ENCODE assay signal across 14 cellular contexts in the genomic region with DNA sequence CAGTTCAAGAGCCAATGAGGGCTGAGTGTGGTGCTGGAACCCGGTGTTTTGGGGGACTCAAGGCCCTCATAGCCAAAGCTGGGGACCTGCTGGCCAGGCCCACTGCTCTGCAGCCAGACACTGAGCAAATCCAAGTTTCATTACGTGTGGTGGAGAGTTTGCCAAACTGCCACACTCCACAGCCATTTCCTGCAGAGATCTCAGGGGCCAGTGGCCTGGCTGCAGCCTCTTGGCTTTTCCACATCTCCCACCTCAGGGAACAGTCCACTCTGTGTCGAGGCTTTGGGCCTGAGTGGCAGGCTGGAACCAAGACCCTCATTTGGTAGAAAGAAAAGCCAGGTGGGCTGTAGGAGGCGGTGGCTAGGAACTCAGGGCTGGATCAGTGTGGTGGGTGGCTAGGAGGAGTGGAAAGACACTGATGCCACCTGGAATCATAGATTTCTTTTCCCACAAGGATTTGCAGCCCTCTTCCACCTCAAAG. TPM values are rescaled to one million over a fixed set of nuclear protein-coding genes. Genes with fewer than 3 reads are reported as not detected.
DNase-seq lines count a peak whose midpoint lies in the region; ATAC-seq and TF ChIP-seq lines count a peak whose summit lies in the region.
"Had no signal": no experiment of that assay in that cellular context is flagged by ENCODE, and none has a peak within 500 bp of the region (broad histone marks: within the 10 kb centered on the region; RNA-seq: fewer than 3 reads in every experiment).

No MANE protein-coding gene starts in this region.

- ATAC-seq in activated naive CD8-positive, alpha-beta T cell treated with anti-CD3 and anti-CD28 coated beads, Interleukin-2, amount 10 ng/mL, durations not matched to agents 7 days and 5 days (ENCODE audit: low read depth), result no peak
- no peak for ATAC-seq in upper lobe of left lung (ENCODE audit: low FRiP score in 2 of 2)
- ATAC-seq in GM19395 (IDR thresholded peaks at IDR 0.05; ENCODE audit: unreplicated experiment), result no peak
- ATAC-seq: K562 had no signal

- H3K4me3 Mint-ChIP-seq in activated naive CD8-positive, alpha-beta T cell treated with anti-CD3 and anti-CD28 coated beads, Interleukin-2, amount 10 ng/mL, durations not matched to agents 7 days and 5 days, result no peak overlapping the region
- H3K4me3 Mint-ChIP-seq in activated naive CD8-positive, alpha-beta T cell treated with anti-CD3 and anti-CD28 coated beads for 36 hours, result no peak overlapping the region
- no peak overlapping the region for H3K4me3 Mint-ChIP-seq in endodermal cell

- H3K36me3 ChIP-seq in endodermal cell (ENCODE audit: control insufficient read depth, insufficient read depth, low read length) (no peaks in the 10 kb centered on the region), upper lobe of left lung (no peaks in the 10 kb centered on the region)

- no peak overlapping the region for H3K4me3 ChIP-seq in endodermal cell (ENCODE audit: low read length)
- H3K4me3 ChIP-seq in upper lobe of left lung, result no peak overlapping the region
- H3K4me3 ChIP-seq: K562 had no signal

- no peak overlapping the region for H3K27ac ChIP-seq in endodermal cell (ENCODE audit: low read depth, low read length)
- H3K27ac ChIP-seq in upper lobe of left lung, result no peak overlapping the region

- H3K27ac Mint-ChIP-seq in activated naive CD8-positive, alpha-beta T cell treated with anti-CD3 and anti-CD28 coated beads, Interleukin-2, amount 10 ng/mL, durations not matched to agents 7 days and 5 days, result no peak overlapping the region
- no peak overlapping the region for H3K27ac Mint-ChIP-seq in activated naive CD8-positive, alpha-beta T cell treated with anti-CD3 and anti-CD28 coated beads for 36 hours
- H3K27ac Mint-ChIP-seq in endodermal cell, result no peak overlapping the region

- no peak for TF ChIP-seq POLR2A in upper lobe of left lung (IDR thresholded peaks at IDR 0.05)

- H3K9ac ChIP-seq in endodermal cell (ENCODE audit: extremely low read depth, low read length, poor library complexity, severe bottlenecking), result no peak overlapping the region

- POLR2A ChIA-PET in activated naive CD8-positive, alpha-beta T cell treated with anti-CD3 and anti-CD28 coated beads, Interleukin-2, amount 10 ng/mL, durations not matched to agents 7 days and 5 days (lab: Charles Lee), result no interaction called here

- peaks cover 6% of the 10 kb centered on the region for H3K4me1 ChIP-seq in endodermal cell (ENCODE audit: control insufficient read depth, insufficient read depth, low read length)
- peaks cover 29 to 41% (median 31%) of the 10 kb centered on the region in 4 donors for H3K4me1 ChIP-seq in upper lobe of left lung

- WGBS in endodermal cell (ENCODE audit: insufficient coverage in 1 of 2, insufficient read length in 1 of 2), 2 experiments, result 40 to 47% methylated on average over 2 to 4 of the region's 4 CpGs
- whole genome bisulfite sequencing in upper lobe of left lung, 2 donors, result 50 to 51% methylated on average over 4 of the region's 4 CpGs

- DNase-seq in activated naive CD8-positive, alpha-beta T cell treated with anti-CD3 and anti-CD28 coated beads, Interleukin-2, amount 10 ng/mL, durations not matched to agents 7 days and 5 days, result peak; percentile 17
- DNase-seq in activated naive CD8-positive, alpha-beta T cell treated with anti-CD3 and anti-CD28 coated beads for 36 hours, result no peak
- DNase-seq in endodermal cell (peak; percentile 35), posterior vena cava (ENCODE audit: low spot score) (peak; percentile 42), upper lobe of left lung (no peak), AG20443 (ENCODE audit: low spot score) (no peak), NCI-H128 (lab: John Stamatoyannopoulos, UW; ENCODE audit: unreplicated experiment) (no peak)
- DNase-seq: ACHN, GF-D8, NCI-H1417 treated with DMSO at 0.1 percent for 48 hours, SW 1271, trophoblast cell had no signal

- TF ChIP-seq EP300 in upper lobe of left lung (IDR thresholded peaks at IDR 0.05), result no peak

- no peak for TF ChIP-seq CTCF in endodermal cell (conservative IDR thresholded peaks at IDR 0.05)
- no peak for TF ChIP-seq CTCF in upper lobe of left lung (IDR thresholded peaks at IDR 0.05)

- peaks cover 21% of the 10 kb centered on the region for H3K4me1 Mint-ChIP-seq in activated naive CD8-positive, alpha-beta T cell treated with anti-CD3 and anti-CD28 coated beads, Interleukin-2, amount 10 ng/mL, durations not matched to agents 7 days and 5 days
- peaks cover 16% of the 10 kb centered on the region for H3K4me1 Mint-ChIP-seq in activated naive CD8-positive, alpha-beta T cell treated with anti-CD3 and anti-CD28 coated beads for 36 hours
- peaks cover 19% of the 10 kb centered on the region for H3K4me1 Mint-ChIP-seq in endodermal cell

- no peaks in the 10 kb centered on the region for H3K9me3 Mint-ChIP-seq in activated naive CD8-positive, alpha-beta T cell treated with anti-CD3 and anti-CD28 coated beads, Interleukin-2, amount 10 ng/mL, durations not matched to agents 7 days and 5 days
- no peaks in the 10 kb centered on the region for H3K9me3 Mint-ChIP-seq in activated naive CD8-positive, alpha-beta T cell treated with anti-CD3 and anti-CD28 coated beads for 36 hours
- peaks cover 4% of the 10 kb centered on the region for H3K9me3 Mint-ChIP-seq in endodermal cell

- H3K36me3 Mint-ChIP-seq in activated naive CD8-positive, alpha-beta T cell treated with anti-CD3 and anti-CD28 coated beads, Interleukin-2, amount 10 ng/mL, durations not matched to agents 7 days and 5 days, result peaks cover 1% of the 10 kb centered on the region
- H3K36me3 Mint-ChIP-seq in activated naive CD8-positive, alpha-beta T cell treated with anti-CD3 and anti-CD28 coated beads for 36 hours, result peaks cover 2% of the 10 kb centered on the region
- no peaks in the 10 kb centered on the region for H3K36me3 Mint-ChIP-seq in endodermal cell (ENCODE audit: low read depth)

- H3K27me3 Mint-ChIP-seq in activated naive CD8-positive, alpha-beta T cell treated with anti-CD3 and anti-CD28 coated beads, Interleukin-2, amount 10 ng/mL, durations not matched to agents 7 days and 5 days, result peaks cover 82% of the 10 kb centered on the region
- H3K27me3 Mint-ChIP-seq in activated naive CD8-positive, alpha-beta T cell treated with anti-CD3 and anti-CD28 coated beads for 36 hours, result peaks cover 88% of the 10 kb centered on the region
- peaks cover 100% of the 10 kb centered on the region for H3K27me3 Mint-ChIP-seq in endodermal cell (ENCODE audit: insufficient read depth)

- H3K9me3 ChIP-seq in endodermal cell (ENCODE audit: control insufficient read depth, low read length) (no peaks in the 10 kb centered on the region), upper lobe of left lung (no peaks in the 10 kb centered on the region)

- intact Hi-C loops in posterior vena cava (cut with DNase I), result no loop called here

- H3K27me3 ChIP-seq in endodermal cell (ENCODE audit: control insufficient read depth, insufficient read depth, low read length, poor library complexity, severe bottlenecking), result peaks cover 100% of the 10 kb centered on the region
- H3K27me3 ChIP-seq in upper lobe of left lung, result peaks cover 0 to 91% (median 56%) of the 10 kb centered on the region in 4 donors

RNA-seq across cellular contexts. Expression of a gene that starts 3.2 kb away (rescaled TPM):
- not detected for total RNA-seq in activated naive CD8-positive, alpha-beta T cell treated with anti-CD3 and anti-CD28 coated beads, Interleukin-2, amount 10 ng/mL, durations not matched to agents 7 days and 5 days
- under 1 TPM in 1 of 2 experiments, not detected in 1; 0.10 TPM for total RNA-seq in activated naive CD8-positive, alpha-beta T cell treated with anti-CD3 and anti-CD28 coated beads for 36 hours
- total RNA-seq in endodermal cell (not detected), posterior vena cava (1 to 10 TPM in 1 of 2 donors, under 1 TPM in 1; 0.51 to 1.1 TPM), upper lobe of left lung (not detected)
- polyA plus RNA-seq in endodermal cell (2013, experiment 1 of 2), result 1.8 TPM
- polyA plus RNA-seq in endodermal cell (2013, experiment 2 of 2), result 1.4 TPM
- total RNA-seq: K562 had no signal
- polyA plus RNA-seq: K562 had no signal

RNA-seq across cellular contexts. Expression of a gene that starts 7.7 kb away (rescaled TPM):
- total RNA-seq in activated naive CD8-positive, alpha-beta T cell treated with anti-CD3 and anti-CD28 coated beads, Interleukin-2, amount 10 ng/mL, durations not matched to agents 7 days and 5 days, result not detected
- total RNA-seq in activated naive CD8-positive, alpha-beta T cell treated with anti-CD3 and anti-CD28 coated beads for 36 hours, result not detected
- total RNA-seq in endodermal cell (not detected), posterior vena cava (1 to 10 TPM; 8.9 to 9.2 TPM), upper lobe of left lung (under 1 TPM in 2 of 6 donors, not detected in 4; 0.15 to 0.24 TPM)
- 12.7 TPM for polyA plus RNA-seq in endodermal cell (2013, experiment 1 of 2)
- 8.0 TPM for polyA plus RNA-seq in endodermal cell (2013, experiment 2 of 2)
- total RNA-seq: K562 had no signal
- polyA plus RNA-seq: K562 had no signal

RNA-seq across cellular contexts. Expression of a gene that starts 16.5 kb away (rescaled TPM):
- not detected for total RNA-seq in activated naive CD8-positive, alpha-beta T cell treated with anti-CD3 and anti-CD28 coated beads, Interleukin-2, amount 10 ng/mL, durations not matched to agents 7 days and 5 days
- total RNA-seq in activated naive CD8-positive, alpha-beta T cell treated with anti-CD3 and anti-CD28 coated beads for 36 hours, result not detected
- total RNA-seq in endodermal cell (not detected), posterior vena cava (1 to 10 TPM; 7.4 TPM), upper lobe of left lung (1 to 10 TPM in 2 of 6 donors, under 1 TPM in 3, not detected in 1; 0.30 to 6.1 (median 0.49) TPM)
- 23.9 TPM for polyA plus RNA-seq in endodermal cell (2013, experiment 1 of 2)
- 14.3 TPM for polyA plus RNA-seq in endodermal cell (2013, experiment 2 of 2)
- total RNA-seq: K562 had no signal
- polyA plus RNA-seq: K562 had no signal

RNA-seq across cellular contexts. Expression of a gene that starts 18.1 kb away (rescaled TPM):
- total RNA-seq in activated naive CD8-positive, alpha-beta T cell treated with anti-CD3 and anti-CD28 coated beads, Interleukin-2, amount 10 ng/mL, durations not matched to agents 7 days and 5 days, result not detected
- total RNA-seq in activated naive CD8-positive, alpha-beta T cell treated with anti-CD3 and anti-CD28 coated beads for 36 hours, result not detected
- total RNA-seq in endodermal cell (not detected), posterior vena cava (under 1 TPM in 1 of 2 donors, not detected in 1; 0.14 TPM), upper lobe of left lung (not detected)
- 0.53 TPM for polyA plus RNA-seq in endodermal cell (2013, experiment 1 of 2)
- polyA plus RNA-seq in endodermal cell (2013, experiment 2 of 2), result 0.29 TPM
- total RNA-seq: K562 had no signal
- polyA plus RNA-seq: K562 had no signal

RNA-seq across cellular contexts. Expression of a gene that starts 25.4 kb away (rescaled TPM):
- total RNA-seq in activated naive CD8-positive, alpha-beta T cell treated with anti-CD3 and anti-CD28 coated beads, Interleukin-2, amount 10 ng/mL, durations not matched to agents 7 days and 5 days, result not detected
- not detected for total RNA-seq in activated naive CD8-positive, alpha-beta T cell treated with anti-CD3 and anti-CD28 coated beads for 36 hours
- not detected for total RNA-seq in endodermal cell
- 7.1 TPM for polyA plus RNA-seq in endodermal cell (2013, experiment 1 of 2)
- polyA plus RNA-seq in endodermal cell (2013, experiment 2 of 2), result 2.9 TPM
- total RNA-seq in posterior vena cava, result 1 to 10 TPM; 6.2 to 6.7 TPM
- total RNA-seq in upper lobe of left lung, result 1 to 10 TPM in 3 of 6 donors, under 1 TPM in 1, not detected in 2; 0.46 to 3.3 (median 2.5) TPM
- total RNA-seq: K562 had no signal
- polyA plus RNA-seq: K562 had no signal

Comparison
In these comparisons a context has a peak if more than half of its experiments do, and no peak if none do; other contexts are left out.
1. DNase-seq: peak in activated naive CD8-positive, alpha-beta T cell treated with anti-CD3 and anti-CD28 coated beads, Interleukin-2, amount 10 ng/mL, durations not matched to agents 7 days and 5 days (single experiment), endodermal cell (single experiment) and posterior vena cava (single experiment); none in activated naive CD8-positive, alpha-beta T cell treated with anti-CD3 and anti-CD28 coated beads for 36 hours (single experiment), upper lobe of left lung (0 of 2), AG20443 (single experiment) and NCI-H128 (single experiment).
2. RNA of a gene that starts 7.7 kb away (total RNA-seq): 8.9 to 9.2 TPM in posterior vena cava; not detected in endodermal cell, 0.15 to 0.24 TPM in upper lobe of left lung, not detected in activated naive CD8-positive, alpha-beta T cell treated with anti-CD3 and anti-CD28 coated beads, Interleukin-2, amount 10 ng/mL, durations not matched to agents 7 days and 5 days and not detected in activated naive CD8-positive, alpha-beta T cell treated with anti-CD3 and anti-CD28 coated beads for 36 hours; every median in the first group is over 4 times any median in the second.